8 cellular contexts compared by ENCODE assay signal in the genomic region with DNA sequence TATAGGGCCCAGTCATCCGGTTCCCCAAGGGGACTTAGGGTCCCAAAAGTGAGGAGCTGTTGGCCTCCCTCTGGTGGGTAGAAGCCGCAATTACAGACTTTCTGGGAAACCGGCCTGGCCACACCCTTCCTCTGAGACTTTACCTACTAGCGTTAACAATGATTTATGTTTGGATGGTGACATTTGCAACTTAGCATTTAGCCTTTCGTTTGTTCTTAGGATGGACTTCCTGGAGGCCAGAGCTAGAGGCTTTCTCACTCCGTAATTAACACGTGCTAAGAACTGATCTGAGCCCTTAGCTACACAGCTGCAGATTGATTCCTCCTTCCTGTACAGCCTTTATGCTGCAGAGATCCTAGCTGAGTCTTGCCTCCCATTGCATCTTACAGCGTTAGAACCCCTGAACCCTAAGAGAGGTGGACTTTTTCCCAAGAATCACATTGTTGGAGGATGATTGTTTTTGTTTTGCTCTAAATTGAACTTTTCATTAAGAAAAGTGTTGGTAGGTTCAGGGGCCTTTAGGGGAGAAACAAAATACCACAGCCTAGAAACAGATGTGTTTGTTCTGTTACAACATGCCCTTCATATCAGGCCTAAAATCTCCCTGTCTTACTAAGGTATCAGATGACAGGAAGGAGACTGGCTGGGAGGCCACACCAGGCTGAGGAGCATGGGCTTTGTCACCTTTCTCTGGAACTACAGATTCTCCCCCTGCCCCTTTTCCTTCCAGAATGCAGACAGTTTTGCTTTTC. TPM values are rescaled to one million over a fixed set of nuclear protein-coding genes. Genes with fewer than 3 reads are reported as not detected.
DNase-seq lines count a peak whose midpoint lies in the region; ATAC-seq and TF ChIP-seq lines count a peak whose summit lies in the region.

No MANE protein-coding gene starts in this region.

- H3K27ac ChIP-seq in coronary artery: peak overlapping the region; percentile 29 to 53
- peak overlapping the region; percentile 93 for H3K27ac ChIP-seq in lower lobe of right lung

- H3K27ac Mint-ChIP-seq in activated B cell treated with CpG ODN at 0.5 μM for 24 hours: peak overlapping the region; percentile 88

- intact Hi-C loops in activated B cell treated with CpG ODN at 0.5 μM for 24 hours (cut with micrococcal nuclease) (no loop called here), lower lobe of right lung (cut with DNase I) (no loop called here)

- 0 out of 2 replicates have a peak, but pooled peaks cover 1% of the 10 kb centered on the region for H3K27me3 ChIP-seq in H7 (ENCODE audit: control insufficient read depth, insufficient read depth, low read length)
- no peaks in the 10 kb centered on the region for H3K27me3 ChIP-seq in lower lobe of right lung (ENCODE audit: low read depth)

- no peaks in the 10 kb centered on the region for H3K9me3 ChIP-seq in lower lobe of right lung

- H3K4me3 Mint-ChIP-seq in activated B cell treated with CpG ODN at 0.5 μM for 24 hours: peak overlapping the region; percentile 92

- ATAC-seq in activated B cell treated with CpG ODN at 0.5 μM for 24 hours (ENCODE audit: low read depth) (peak; percentile 61), lower lobe of right lung (peak; percentile 38 to 51), HG03520 (IDR thresholded peaks at IDR 0.05; ENCODE audit: unreplicated experiment) (no peak)

- H3K36me3 ChIP-seq in H7 (replicated peaks; ENCODE audit: control insufficient read depth, insufficient read depth, low read length) (peaks cover 10% of the 10 kb centered on the region), lower lobe of right lung (peaks cover 39% of the 10 kb centered on the region)

- CTCF ChIA-PET in activated B cell treated with CpG ODN at 0.5 μM for 24 hours (lab: Charles Lee): interaction anchor here (0.6 to 1.4 kb wide), 12 partner anchors 10 to 154 kb away, joined by 3 to 9 read pairs (median 3); no protein-coding TSS in a partner anchor

- peaks cover 63% of the 10 kb centered on the region for H3K4me1 ChIP-seq in lower lobe of right lung

- peak; percentile 87 for DNase-seq in DMS79 treated with DMSO at 0.1 percent for 48 hours (lab: John Stamatoyannopoulos, UW)
- DNase-seq in H7: peak; percentile 81
- peak; percentile 71 for DNase-seq in NCI-H187 treated with DMSO at 0.1 percent for 48 hours (lab: John Stamatoyannopoulos, UW)
- DNase-seq in activated B cell treated with CpG ODN at 0.5 μM for 24 hours: peak; percentile 25
- DNase-seq in coronary artery (ENCODE audit: low spot score): no peak
- no peak for DNase-seq in lower lobe of right lung
- DNase-seq in stimulated activated CD8-positive, alpha-beta memory T cell treated with anti-CD3 and anti-CD28 coated beads, Interleukin-2, amount 100 ng/mL, for 48 hours (ENCODE audit: low read depth in 2 of 2): peak; percentile 36 to 58

- TF ChIP-seq CTCF in activated B cell treated with CpG ODN at 0.5 μM for 24 hours (IDR thresholded peaks at IDR 0.05): peak; percentile 72
- TF ChIP-seq CTCF in coronary artery (IDR thresholded peaks at IDR 0.05): peak; percentile 49
- TF ChIP-seq CTCF in lower lobe of right lung (IDR thresholded peaks at IDR 0.05): peak; percentile 76

- H3K4me1 Mint-ChIP-seq in activated B cell treated with CpG ODN at 0.5 μM for 24 hours: peaks cover 38% of the 10 kb centered on the region

- no peaks in the 10 kb centered on the region for H3K9me3 Mint-ChIP-seq in activated B cell treated with CpG ODN at 0.5 μM for 24 hours

- peaks cover 29% of the 10 kb centered on the region for H3K36me3 Mint-ChIP-seq in activated B cell treated with CpG ODN at 0.5 μM for 24 hours (ENCODE audit: low read depth)

- H3K27me3 Mint-ChIP-seq in activated B cell treated with CpG ODN at 0.5 μM for 24 hours: no peaks in the 10 kb centered on the region

- peak overlapping the region; percentile 76; the same call in 1 of the 2 replicates for H3K4me3 ChIP-seq in H7 (ENCODE audit: insufficient read depth, low read depth, low read length)
- peak overlapping the region; percentile 85 for H3K4me3 ChIP-seq in coronary artery
- peak overlapping the region; percentile 88 for H3K4me3 ChIP-seq in lower lobe of right lung

- POLR2A ChIA-PET in activated B cell treated with CpG ODN at 0.5 μM for 24 hours (lab: Charles Lee): interaction anchor here (0.5 to 3.6 kb wide), 3 partner anchors 13 to 163 kb away, joined by 4 to 47 read pairs (median 7); a partner anchor contains a TSS

RNA-seq across cellular contexts. Expression of a gene that starts 2.0 kb away (rescaled TPM):
- total RNA-seq in H7 (2014; rRNA removed; shearing (Covaris generic)): 474 and 597 TPM in 2 replicates
- 65.6 and 71.2 TPM in 2 replicates for total RNA-seq in activated B cell treated with CpG ODN at 0.5 μM for 24 hours
- 737 TPM for total RNA-seq in lower lobe of right lung

RNA-seq across cellular contexts. Expression of a gene that starts 41.2 kb away (rescaled TPM):
- 102 and 116 TPM in 2 replicates for total RNA-seq in H7 (2014; rRNA removed; shearing (Covaris generic))
- total RNA-seq in activated B cell treated with CpG ODN at 0.5 μM for 24 hours: 62.7 and 63.6 TPM in 2 replicates
- total RNA-seq in lower lobe of right lung: 602 TPM

RNA-seq across cellular contexts. Expression of a gene that starts 54.0 kb away (rescaled TPM):
- not detected in 2 replicates for total RNA-seq in H7 (2014; rRNA removed; shearing (Covaris generic))
- total RNA-seq in activated B cell treated with CpG ODN at 0.5 μM for 24 hours (not detected in 2 replicates), lower lobe of right lung (not detected)

Comparison
In these comparisons a context has a peak if more than half of its experiments do, and no peak if none do; other contexts are left out.
1. DNase-seq: peak in DMS79 treated with DMSO at 0.1 percent for 48 hours (single experiment), H7 (single experiment), NCI-H187 treated with DMSO at 0.1 percent for 48 hours (single experiment), activated B cell treated with CpG ODN at 0.5 μM for 24 hours (single experiment) and stimulated activated CD8-positive, alpha-beta memory T cell treated with anti-CD3 and anti-CD28 coated beads, Interleukin-2, amount 100 ng/mL, for 48 hours (2 of 2); none in coronary artery (single experiment) and lower lobe of right lung (single experiment).
2. Peak in every context shown above with its lines, with median percentiles within 50 percentile points of each other: H3K4me3 ChIP-seq and CTCF ChIP-seq.